8 cellular contexts compared by ENCODE assay signal in the genomic region with DNA sequence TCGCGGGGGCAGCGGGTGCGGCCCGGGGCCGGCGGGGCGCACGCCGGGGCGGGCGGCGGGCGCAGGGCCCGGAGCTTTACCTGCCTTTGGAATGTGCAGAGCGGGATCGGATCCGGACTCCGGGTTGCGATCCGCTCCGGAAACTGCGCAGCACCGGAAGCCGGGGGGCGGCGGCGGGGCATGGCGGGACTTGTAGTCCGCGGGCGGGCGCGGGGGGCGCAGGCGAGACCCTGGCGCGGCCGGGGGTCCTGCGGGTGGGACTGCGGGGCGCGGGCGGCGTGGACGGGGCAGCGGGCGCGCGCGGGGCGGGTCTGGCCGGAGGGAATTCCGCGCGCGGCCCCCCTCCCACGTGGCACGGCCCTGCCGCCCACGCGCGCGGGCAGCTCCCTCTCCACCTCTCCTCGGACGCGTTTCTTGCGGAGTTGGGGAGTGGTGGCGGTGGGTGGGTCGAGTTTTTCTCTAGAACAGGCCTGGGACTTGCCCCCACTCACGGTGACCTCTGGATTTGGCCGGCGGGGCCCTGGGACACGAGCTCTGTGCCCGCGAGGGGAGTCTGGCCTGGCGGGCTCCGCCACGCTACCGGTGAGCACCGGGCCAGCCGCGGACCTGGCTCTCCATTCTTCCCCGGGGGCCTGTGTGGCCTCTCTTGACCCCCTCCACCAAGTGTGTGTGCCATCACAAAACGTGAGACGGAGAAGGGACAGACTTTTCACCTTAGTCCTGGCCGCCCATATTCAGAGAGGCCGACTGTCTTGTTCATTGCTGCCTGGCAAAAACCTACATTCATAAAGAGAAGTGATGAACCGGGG. TPM values are rescaled to one million over a fixed set of nuclear protein-coding genes. Genes with fewer than 3 reads are reported as not detected.
DNase-seq lines count a peak whose midpoint lies in the region; ATAC-seq and TF ChIP-seq lines count a peak whose summit lies in the region.

A gene with protein sequence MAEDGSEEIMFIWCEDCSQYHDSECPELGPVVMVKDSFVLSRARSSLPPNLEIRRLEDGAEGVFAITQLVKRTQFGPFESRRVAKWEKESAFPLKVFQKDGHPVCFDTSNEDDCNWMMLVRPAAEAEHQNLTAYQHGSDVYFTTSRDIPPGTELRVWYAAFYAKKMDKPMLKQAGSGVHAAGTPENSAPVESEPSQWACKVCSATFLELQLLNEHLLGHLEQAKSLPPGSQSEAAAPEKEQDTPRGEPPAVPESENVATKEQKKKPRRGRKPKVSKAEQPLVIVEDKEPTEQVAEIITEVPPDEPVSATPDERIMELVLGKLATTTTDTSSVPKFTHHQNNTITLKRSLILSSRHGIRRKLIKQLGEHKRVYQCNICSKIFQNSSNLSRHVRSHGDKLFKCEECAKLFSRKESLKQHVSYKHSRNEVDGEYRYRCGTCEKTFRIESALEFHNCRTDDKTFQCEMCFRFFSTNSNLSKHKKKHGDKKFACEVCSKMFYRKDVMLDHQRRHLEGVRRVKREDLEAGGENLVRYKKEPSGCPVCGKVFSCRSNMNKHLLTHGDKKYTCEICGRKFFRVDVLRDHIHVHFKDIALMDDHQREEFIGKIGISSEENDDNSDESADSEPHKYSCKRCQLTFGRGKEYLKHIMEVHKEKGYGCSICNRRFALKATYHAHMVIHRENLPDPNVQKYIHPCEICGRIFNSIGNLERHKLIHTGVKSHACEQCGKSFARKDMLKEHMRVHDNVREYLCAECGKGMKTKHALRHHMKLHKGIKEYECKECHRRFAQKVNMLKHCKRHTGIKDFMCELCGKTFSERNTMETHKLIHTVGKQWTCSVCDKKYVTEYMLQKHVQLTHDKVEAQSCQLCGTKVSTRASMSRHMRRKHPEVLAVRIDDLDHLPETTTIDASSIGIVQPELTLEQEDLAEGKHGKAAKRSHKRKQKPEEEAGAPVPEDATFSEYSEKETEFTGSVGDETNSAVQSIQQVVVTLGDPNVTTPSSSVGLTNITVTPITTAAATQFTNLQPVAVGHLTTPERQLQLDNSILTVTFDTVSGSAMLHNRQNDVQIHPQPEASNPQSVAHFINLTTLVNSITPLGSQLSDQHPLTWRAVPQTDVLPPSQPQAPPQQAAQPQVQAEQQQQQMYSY (minus strand): TSS at position 155 of the 809 bp plus-strand sequence. CDS start 18,981 bp downstream, outside the sequence.

- H2AFZ ChIP-seq in hepatocyte, result peak within 1 kb of the TSS; percentile 93

- H3K27ac ChIP-seq in hepatocyte, result peak within 1 kb of the TSS; percentile 90

- no peaks in the 10 kb centered on the region for H3K27me3 ChIP-seq in hepatocyte

- 5% methylated on average over 25 of the region's 89 CpGs for whole genome bisulfite sequencing in hepatocyte (ENCODE audit: low lambda C conversion rate, missing lambda C conversion rate)

- H3K9me3 ChIP-seq in hepatocyte (ENCODE audit: low read depth), result no peaks in the 10 kb centered on the region

- no peaks in the 10 kb centered on the region for H3K36me3 ChIP-seq in hepatocyte (replicated peaks; ENCODE audit: insufficient read depth, low read depth)

- H3K9me2 ChIP-seq in hepatocyte (replicated peaks; ENCODE audit: insufficient read depth), result no peaks in the 10 kb centered on the region

- peaks cover 9% of the 10 kb centered on the region for H3K4me1 ChIP-seq in hepatocyte (ENCODE audit: insufficient read depth)

- peak; percentile 93 for DNase-seq in GM12865 (ENCODE audit: low read depth)
- DNase-seq in NCI-H1048 (lab: John Stamatoyannopoulos, UW), result peak; percentile 69
- DNase-seq in T-helper 22 cell (ENCODE audit: low read depth), result peak; percentile 63
- peak in 57 of 58 donors; percentile 21 to 84 (median 73) for DNase-seq in anterior cingulate cortex (lab: John Stamatoyannopoulos, UW)
- DNase-seq in hepatocyte (ENCODE audit: low spot score), result peak; percentile 90
- DNase-seq in retina, result peak; percentile 86
- no peak for DNase-seq in NCI-H774 (lab: John Stamatoyannopoulos, UW)

- H3K4me3 ChIP-seq in GM12865 (ENCODE audit: low read depth, low read length), result peak within 1 kb of the TSS; percentile 93
- peak within 1 kb of the TSS; percentile 96 for H3K4me3 ChIP-seq in hepatocyte

- H4K20me1 ChIP-seq in hepatocyte (ENCODE audit: insufficient read depth, poor library complexity, severe bottlenecking), result no peaks in the 10 kb centered on the region

- peak within 1 kb of the TSS; percentile 99 for H3K4me2 ChIP-seq in hepatocyte

- peak; percentile 69 for ATAC-seq in HG02571 (IDR thresholded peaks at IDR 0.05; ENCODE audit: unreplicated experiment)

- TF ChIP-seq CTCF in GM12865 (IDR thresholded peaks at IDR 0.05; ENCODE audit: insufficient read depth, low read depth, low read length, missing control alignments) (no peak), hepatocyte (IDR thresholded peaks at IDR 0.05; ENCODE audit: poor library complexity) (no peak)

- H3K79me2 ChIP-seq in hepatocyte, result peaks cover 22% of the 10 kb centered on the region

RNA-seq across cellular contexts. Expression of the gene that starts here (rescaled TPM):
- 3.1 and 4.7 TPM in 2 replicates for total RNA-seq in hepatocyte
- polyA plus RNA-seq in hepatocyte, result 2.5 and 3.0 TPM in 2 replicates
